Comparison of ENCODE assay signal across 1 cellular context in the genomic region with DNA sequence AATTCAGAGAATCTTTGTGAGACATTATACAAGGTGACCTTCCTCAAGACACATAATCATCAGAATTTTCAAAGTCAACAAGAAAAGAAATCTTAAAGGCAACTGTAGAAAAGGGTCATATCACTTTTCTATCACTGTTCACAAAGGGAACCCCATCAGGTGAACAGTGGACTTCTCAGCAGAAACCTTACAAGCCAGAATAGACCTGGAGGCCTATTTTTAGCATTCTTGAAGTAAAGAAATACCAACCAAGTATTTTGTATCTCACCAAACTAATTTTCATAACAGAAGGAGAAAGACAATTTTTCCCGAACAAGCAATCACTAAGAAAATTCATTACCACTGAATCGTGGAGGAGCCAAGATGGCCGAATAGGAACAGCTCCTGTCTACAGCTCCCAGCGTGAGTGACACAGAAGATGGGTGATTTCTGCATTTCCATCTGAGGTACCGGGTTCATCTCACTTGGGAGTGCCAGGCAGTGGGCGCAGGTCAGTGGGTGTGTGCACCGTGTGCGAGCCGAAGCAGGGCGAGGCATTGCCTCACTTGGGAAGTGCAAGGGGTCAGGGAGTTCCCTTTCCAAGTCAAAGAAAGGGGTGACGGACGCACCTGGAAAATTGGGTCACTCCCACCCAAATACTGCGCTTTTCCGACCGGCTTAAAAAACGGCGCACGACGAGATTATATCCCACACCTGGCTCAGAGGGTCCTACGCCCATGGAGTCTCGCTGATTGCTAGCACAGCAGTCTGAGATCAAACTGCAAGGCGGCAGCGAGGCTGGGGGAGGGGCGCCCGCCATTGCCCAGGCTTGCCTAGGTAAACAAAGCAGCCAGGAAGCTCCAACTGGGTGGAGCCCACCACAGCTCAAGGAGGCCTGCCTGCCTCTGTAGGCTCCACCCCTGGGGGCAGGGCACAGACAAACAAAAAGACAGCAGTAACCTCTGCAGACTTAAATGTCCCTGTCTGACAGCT.
TF ChIP-seq lines count a peak whose summit lies in the region.

No MANE protein-coding gene starts in this region.

TF ChIP-seq in HEK293, 187 proteins besides CTCF, POLR2A, EP300 and RAD21 (continued from another document):
- TF ChIP-seq, protein P1, sequence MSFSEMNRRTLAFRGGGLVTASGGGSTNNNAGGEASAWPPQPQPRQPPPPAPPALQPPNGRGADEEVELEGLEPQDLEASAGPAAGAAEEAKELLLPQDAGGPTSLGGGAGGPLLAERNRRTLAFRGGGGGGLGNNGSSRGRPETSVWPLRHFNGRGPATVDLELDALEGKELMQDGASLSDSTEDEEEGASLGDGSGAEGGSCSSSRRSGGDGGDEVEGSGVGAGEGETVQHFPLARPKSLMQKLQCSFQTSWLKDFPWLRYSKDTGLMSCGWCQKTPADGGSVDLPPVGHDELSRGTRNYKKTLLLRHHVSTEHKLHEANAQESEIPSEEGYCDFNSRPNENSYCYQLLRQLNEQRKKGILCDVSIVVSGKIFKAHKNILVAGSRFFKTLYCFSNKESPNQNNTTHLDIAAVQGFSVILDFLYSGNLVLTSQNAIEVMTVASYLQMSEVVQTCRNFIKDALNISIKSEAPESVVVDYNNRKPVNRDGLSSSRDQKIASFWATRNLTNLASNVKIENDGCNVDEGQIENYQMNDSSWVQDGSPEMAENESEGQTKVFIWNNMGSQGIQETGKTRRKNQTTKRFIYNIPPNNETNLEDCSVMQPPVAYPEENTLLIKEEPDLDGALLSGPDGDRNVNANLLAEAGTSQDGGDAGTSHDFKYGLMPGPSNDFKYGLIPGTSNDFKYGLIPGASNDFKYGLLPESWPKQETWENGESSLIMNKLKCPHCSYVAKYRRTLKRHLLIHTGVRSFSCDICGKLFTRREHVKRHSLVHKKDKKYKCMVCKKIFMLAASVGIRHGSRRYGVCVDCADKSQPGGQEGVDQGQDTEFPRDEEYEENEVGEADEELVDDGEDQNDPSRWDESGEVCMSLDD (tag by site-specific recombination; IDR thresholded peaks at IDR 0.05): peak; percentile 58
- TF ChIP-seq ZNF324 (tag by site-specific recombination; IDR thresholded peaks at IDR 0.05): 0 out of 2 replicates have a peak, but pooled peaks have one; percentile 41
- peak; percentile 56; the same call in 1 of the 2 replicates for TF ChIP-seq ZNF394 (tag by site-specific recombination; IDR thresholded peaks at IDR 0.05; ENCODE audit: borderline replicate concordance)
- TF ChIP-seq ZNF558 (tag by site-specific recombination; IDR thresholded peaks at IDR 0.05): peak; percentile 12; the same call in 1 of the 2 replicates
- TF ChIP-seq KLF9 (tag by site-specific recombination; IDR thresholded peaks at IDR 0.05; ENCODE audit: low read depth): peak; percentile 23; the same call in 1 of the 2 replicates
- peak; percentile 43; the same call in 1 of the 2 replicates for TF ChIP-seq KLF10 (tag by site-specific recombination; IDR thresholded peaks at IDR 0.05)
- peak; percentile 59 for TF ChIP-seq ZBTB17 (tag by site-specific recombination; IDR thresholded peaks at IDR 0.05)
- TF ChIP-seq, protein P2, sequence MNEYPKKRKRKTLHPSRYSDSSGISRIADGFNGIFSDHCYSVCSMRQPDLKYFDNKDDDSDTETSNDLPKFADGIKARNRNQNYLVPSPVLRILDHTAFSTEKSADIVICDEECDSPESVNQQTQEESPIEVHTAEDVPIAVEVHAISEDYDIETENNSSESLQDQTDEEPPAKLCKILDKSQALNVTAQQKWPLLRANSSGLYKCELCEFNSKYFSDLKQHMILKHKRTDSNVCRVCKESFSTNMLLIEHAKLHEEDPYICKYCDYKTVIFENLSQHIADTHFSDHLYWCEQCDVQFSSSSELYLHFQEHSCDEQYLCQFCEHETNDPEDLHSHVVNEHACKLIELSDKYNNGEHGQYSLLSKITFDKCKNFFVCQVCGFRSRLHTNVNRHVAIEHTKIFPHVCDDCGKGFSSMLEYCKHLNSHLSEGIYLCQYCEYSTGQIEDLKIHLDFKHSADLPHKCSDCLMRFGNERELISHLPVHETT (tag by site-specific recombination; IDR thresholded peaks at IDR 0.05): 0 out of 2 replicates have a peak, but pooled peaks have one; percentile 23
- TF ChIP-seq, protein P3, sequence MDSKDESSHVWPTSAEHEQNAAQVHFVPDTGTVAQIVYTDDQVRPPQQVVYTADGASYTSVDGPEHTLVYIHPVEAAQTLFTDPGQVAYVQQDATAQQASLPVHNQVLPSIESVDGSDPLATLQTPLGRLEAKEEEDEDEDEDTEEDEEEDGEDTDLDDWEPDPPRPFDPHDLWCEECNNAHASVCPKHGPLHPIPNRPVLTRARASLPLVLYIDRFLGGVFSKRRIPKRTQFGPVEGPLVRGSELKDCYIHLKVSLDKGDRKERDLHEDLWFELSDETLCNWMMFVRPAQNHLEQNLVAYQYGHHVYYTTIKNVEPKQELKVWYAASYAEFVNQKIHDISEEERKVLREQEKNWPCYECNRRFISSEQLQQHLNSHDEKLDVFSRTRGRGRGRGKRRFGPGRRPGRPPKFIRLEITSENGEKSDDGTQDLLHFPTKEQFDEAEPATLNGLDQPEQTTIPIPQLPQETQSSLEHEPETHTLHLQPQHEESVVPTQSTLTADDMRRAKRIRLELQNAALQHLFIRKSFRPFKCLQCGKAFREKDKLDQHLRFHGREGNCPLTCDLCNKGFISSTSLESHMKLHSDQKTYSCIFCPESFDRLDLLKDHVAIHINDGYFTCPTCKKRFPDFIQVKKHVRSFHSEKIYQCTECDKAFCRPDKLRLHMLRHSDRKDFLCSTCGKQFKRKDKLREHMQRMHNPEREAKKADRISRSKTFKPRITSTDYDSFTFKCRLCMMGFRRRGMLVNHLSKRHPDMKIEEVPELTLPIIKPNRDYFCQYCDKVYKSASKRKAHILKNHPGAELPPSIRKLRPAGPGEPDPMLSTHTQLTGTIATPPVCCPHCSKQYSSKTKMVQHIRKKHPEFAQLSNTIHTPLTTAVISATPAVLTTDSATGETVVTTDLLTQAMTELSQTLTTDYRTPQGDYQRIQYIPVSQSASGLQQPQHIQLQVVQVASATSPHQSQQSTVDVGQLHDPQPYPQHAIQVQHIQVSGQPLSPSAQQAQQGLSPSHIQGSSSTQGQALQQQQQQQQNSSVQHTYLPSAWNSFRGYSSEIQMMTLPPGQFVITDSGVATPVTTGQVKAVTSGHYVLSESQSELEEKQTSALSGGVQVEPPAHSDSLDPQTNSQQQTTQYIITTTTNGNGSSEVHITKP (tag by site-specific recombination; IDR thresholded peaks at IDR 0.05): peak; percentile 51
- peak; percentile 93 for TF ChIP-seq IKZF3 (tag by site-specific recombination; IDR thresholded peaks at IDR 0.05)
- TF ChIP-seq, protein P4, sequence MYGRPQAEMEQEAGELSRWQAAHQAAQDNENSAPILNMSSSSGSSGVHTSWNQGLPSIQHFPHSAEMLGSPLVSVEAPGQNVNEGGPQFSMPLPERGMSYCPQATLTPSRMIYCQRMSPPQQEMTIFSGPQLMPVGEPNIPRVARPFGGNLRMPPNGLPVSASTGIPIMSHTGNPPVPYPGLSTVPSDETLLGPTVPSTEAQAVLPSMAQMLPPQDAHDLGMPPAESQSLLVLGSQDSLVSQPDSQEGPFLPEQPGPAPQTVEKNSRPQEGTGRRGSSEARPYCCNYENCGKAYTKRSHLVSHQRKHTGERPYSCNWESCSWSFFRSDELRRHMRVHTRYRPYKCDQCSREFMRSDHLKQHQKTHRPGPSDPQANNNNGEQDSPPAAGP (tag by site-specific recombination; IDR thresholded peaks at IDR 0.05): peak; percentile 69
- peak; percentile 63; the same call in 1 of the 2 replicates for TF ChIP-seq ZSCAN30 (tag by site-specific recombination; IDR thresholded peaks at IDR 0.05)
- peak; percentile 63 for TF ChIP-seq ZBTB8A (tag by site-specific recombination; IDR thresholded peaks at IDR 0.05)
- TF ChIP-seq ZNF596 (tag by site-specific recombination; IDR thresholded peaks at IDR 0.05): peak; percentile 5; the same call in 1 of the 2 replicates
- peak; percentile 73; the same call in 1 of the 2 replicates for TF ChIP-seq ZFP37 (tag by site-specific recombination; IDR thresholded peaks at IDR 0.05)
- TF ChIP-seq, protein P5, sequence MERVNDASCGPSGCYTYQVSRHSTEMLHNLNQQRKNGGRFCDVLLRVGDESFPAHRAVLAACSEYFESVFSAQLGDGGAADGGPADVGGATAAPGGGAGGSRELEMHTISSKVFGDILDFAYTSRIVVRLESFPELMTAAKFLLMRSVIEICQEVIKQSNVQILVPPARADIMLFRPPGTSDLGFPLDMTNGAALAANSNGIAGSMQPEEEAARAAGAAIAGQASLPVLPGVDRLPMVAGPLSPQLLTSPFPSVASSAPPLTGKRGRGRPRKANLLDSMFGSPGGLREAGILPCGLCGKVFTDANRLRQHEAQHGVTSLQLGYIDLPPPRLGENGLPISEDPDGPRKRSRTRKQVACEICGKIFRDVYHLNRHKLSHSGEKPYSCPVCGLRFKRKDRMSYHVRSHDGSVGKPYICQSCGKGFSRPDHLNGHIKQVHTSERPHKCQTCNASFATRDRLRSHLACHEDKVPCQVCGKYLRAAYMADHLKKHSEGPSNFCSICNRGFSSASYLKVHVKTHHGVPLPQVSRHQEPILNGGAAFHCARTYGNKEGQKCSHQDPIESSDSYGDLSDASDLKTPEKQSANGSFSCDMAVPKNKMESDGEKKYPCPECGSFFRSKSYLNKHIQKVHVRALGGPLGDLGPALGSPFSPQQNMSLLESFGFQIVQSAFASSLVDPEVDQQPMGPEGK (tag by site-specific recombination; IDR thresholded peaks at IDR 0.05): 0 out of 2 replicates have a peak, but pooled peaks have one; percentile 14
- peak; percentile 83; the same call in 1 of the 2 replicates for TF ChIP-seq EGR2 (tag by site-specific recombination; IDR thresholded peaks at IDR 0.05; ENCODE audit: low read depth)
- peak; percentile 67 for TF ChIP-seq ZNF341 (tag by site-specific recombination; IDR thresholded peaks at IDR 0.05; ENCODE audit: low read depth)
- peak; percentile 50; the same call in 1 of the 2 replicates for TF ChIP-seq ZBTB20 (tag by site-specific recombination; IDR thresholded peaks at IDR 0.05)
- peak; percentile 54; the same call in 1 of the 2 replicates for TF ChIP-seq ZEB2 (tag by site-specific recombination; IDR thresholded peaks at IDR 0.05)
- TF ChIP-seq SP7 (tag by site-specific recombination; IDR thresholded peaks at IDR 0.05): peak; percentile 54; the same call in 1 of the 2 replicates
- peak; percentile 71 for TF ChIP-seq ZFP69B (tag by site-specific recombination; IDR thresholded peaks at IDR 0.05)
- TF ChIP-seq ZNF629 (tag by site-specific recombination; IDR thresholded peaks at IDR 0.05): peak; percentile 49
- TF ChIP-seq KLF8 (tag by site-specific recombination; IDR thresholded peaks at IDR 0.05): peak; percentile 43; the same call in 1 of the 2 replicates
- TF ChIP-seq, protein P6, sequence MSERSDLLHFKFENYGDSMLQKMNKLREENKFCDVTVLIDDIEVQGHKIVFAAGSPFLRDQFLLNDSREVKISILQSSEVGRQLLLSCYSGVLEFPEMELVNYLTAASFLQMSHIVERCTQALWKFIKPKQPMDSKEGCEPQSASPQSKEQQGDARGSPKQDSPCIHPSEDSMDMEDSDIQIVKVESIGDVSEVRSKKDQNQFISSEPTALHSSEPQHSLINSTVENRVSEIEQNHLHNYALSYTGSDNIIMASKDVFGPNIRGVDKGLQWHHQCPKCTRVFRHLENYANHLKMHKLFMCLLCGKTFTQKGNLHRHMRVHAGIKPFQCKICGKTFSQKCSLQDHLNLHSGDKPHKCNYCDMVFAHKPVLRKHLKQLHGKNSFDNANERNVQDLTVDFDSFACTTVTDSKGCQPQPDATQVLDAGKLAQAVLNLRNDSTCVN (tag by site-specific recombination; optimal IDR thresholded peaks at IDR 0.05): peak; percentile 42
- 0 out of 2 replicates have a peak, but pooled peaks have one; percentile 27 for TF ChIP-seq ZNF19 (tag by site-specific recombination; IDR thresholded peaks at IDR 0.05; ENCODE audit: low read depth)
- TF ChIP-seq, protein P7, sequence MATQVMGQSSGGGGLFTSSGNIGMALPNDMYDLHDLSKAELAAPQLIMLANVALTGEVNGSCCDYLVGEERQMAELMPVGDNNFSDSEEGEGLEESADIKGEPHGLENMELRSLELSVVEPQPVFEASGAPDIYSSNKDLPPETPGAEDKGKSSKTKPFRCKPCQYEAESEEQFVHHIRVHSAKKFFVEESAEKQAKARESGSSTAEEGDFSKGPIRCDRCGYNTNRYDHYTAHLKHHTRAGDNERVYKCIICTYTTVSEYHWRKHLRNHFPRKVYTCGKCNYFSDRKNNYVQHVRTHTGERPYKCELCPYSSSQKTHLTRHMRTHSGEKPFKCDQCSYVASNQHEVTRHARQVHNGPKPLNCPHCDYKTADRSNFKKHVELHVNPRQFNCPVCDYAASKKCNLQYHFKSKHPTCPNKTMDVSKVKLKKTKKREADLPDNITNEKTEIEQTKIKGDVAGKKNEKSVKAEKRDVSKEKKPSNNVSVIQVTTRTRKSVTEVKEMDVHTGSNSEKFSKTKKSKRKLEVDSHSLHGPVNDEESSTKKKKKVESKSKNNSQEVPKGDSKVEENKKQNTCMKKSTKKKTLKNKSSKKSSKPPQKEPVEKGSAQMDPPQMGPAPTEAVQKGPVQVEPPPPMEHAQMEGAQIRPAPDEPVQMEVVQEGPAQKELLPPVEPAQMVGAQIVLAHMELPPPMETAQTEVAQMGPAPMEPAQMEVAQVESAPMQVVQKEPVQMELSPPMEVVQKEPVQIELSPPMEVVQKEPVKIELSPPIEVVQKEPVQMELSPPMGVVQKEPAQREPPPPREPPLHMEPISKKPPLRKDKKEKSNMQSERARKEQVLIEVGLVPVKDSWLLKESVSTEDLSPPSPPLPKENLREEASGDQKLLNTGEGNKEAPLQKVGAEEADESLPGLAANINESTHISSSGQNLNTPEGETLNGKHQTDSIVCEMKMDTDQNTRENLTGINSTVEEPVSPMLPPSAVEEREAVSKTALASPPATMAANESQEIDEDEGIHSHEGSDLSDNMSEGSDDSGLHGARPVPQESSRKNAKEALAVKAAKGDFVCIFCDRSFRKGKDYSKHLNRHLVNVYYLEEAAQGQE (tag by site-specific recombination; IDR thresholded peaks at IDR 0.05): peak; percentile 42; the same call in 1 of the 2 replicates
- peak; percentile 68 for TF ChIP-seq YY1 (tag by site-specific recombination; IDR thresholded peaks at IDR 0.05)
- peak; percentile 86 for TF ChIP-seq ZNF501 (tag by site-specific recombination; IDR thresholded peaks at IDR 0.05)
- peak; percentile 67 for TF ChIP-seq ZXDB (tag by site-specific recombination; IDR thresholded peaks at IDR 0.05)
